In the genomic region with DNA sequence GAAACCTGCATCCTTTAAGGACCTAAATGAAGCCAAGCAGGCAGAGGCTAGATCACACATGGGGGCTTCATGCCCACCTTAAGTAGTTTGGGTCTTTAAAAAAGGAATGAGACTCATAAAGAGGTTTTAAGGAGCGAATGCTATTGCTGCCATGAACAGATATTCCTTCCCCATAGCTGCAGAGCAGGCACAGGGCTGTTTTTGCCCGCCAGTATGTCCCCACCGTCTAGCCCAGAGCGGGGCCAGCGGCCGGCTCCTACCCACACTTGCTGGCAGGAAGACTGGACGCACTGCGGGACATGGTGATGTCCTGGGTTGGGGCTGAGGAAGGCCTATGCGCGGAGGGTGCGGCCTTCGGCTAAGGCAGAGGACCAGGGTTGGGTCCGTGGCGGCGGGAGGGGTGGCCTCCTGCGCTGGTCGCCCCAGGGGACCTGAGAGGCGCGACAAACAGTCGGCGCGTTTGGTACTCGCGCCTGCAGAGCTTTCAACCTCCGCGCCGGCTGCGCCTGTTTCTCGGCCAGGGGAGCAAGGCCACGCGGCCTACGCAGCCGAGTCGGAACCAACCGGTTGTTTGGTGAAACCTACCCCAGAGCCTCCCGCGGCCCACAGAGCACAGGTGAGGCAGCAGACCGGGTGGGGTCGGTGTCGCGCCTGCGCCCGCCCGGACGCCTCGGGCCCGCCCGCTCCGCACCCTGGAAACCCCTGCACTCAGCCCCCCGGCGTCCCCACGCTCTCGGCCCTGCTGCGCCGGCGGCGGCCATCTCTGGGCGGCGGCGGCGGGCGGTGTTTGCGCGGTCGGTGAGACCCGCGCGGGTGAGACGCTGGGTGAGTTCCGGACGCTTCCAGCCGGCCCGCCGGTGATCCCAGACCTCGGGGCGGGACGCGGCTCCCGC, we compare ENCODE assay signal across 8 cellular contexts. TPM values are rescaled to one million over a fixed set of nuclear protein-coding genes. Genes with fewer than 3 reads are reported as not detected.
A peak's percentile ranks its signal among the peaks of the same experiment; 100 is the strongest.
DNase-seq lines count a peak whose midpoint lies in the region; ATAC-seq and TF ChIP-seq lines count a peak whose summit lies in the region.

A gene with protein sequence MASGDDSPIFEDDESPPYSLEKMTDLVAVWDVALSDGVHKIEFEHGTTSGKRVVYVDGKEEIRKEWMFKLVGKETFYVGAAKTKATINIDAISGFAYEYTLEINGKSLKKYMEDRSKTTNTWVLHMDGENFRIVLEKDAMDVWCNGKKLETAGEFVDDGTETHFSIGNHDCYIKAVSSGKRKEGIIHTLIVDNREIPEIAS (plus strand): TSS at position 450 of the 893 bp plus-strand sequence. CDS start 10,956 bp downstream, outside the sequence.

- peaks cover 14% of the 10 kb centered on the region for H3K4me1 ChIP-seq in CD4-positive, CD25-positive, alpha-beta regulatory T cell (ENCODE audit: control insufficient read depth, insufficient read depth, low read length, poor library complexity, severe bottlenecking)
- H3K4me1 ChIP-seq in mucosa of stomach (ENCODE audit: control insufficient read depth, insufficient read depth, low read length), result peaks cover 6% of the 10 kb centered on the region

- H3K9ac ChIP-seq in mucosa of stomach (ENCODE audit: low read length), result peak within 1 kb of the TSS; percentile 94

- H3K27ac ChIP-seq in CD4-positive, CD25-positive, alpha-beta regulatory T cell (ENCODE audit: insufficient read depth, low read length, poor library complexity, severe bottlenecking), result peak within 1 kb of the TSS; percentile 70

- no peaks in the 10 kb centered on the region for H3K36me3 Mint-ChIP-seq in CD4-positive, CD25-positive, alpha-beta regulatory T cell

- TF ChIP-seq POLR2A in GM19193 (IDR thresholded peaks at IDR 0.05; ENCODE audit: extremely low read depth, insufficient read depth, insufficient read length), result peak; percentile 79
- TF ChIP-seq POLR2A in erythroblast (IDR thresholded peaks at IDR 0.05; ENCODE audit: low read length), result no peak

- DNase-seq in CD4-positive, CD25-positive, alpha-beta regulatory T cell, result peak; percentile 50 to 78 (median 75)
- peak; percentile 33 for DNase-seq in NCI-H82 treated with DMSO at 0.1 percent for 48 hours (lab: John Stamatoyannopoulos, UW; ENCODE audit: unreplicated experiment)
- peak; percentile 61 for DNase-seq in activated T-cell treated with anti-CD3 and anti-CD28 coated beads for 48 hours (ENCODE audit: low read depth)
- DNase-seq in erythroblast (lab: John Stamatoyannopoulos, UW), result peak; percentile 78
- peak; percentile 77 for DNase-seq in stimulated activated CD8-positive, alpha-beta memory T cell treated with anti-CD3 and anti-CD28 coated beads, Interleukin-4, amount 100 ng/mL, for 48 hours

- H3K27me3 Mint-ChIP-seq in CD4-positive, CD25-positive, alpha-beta regulatory T cell, result peaks cover 6% of the 10 kb centered on the region

- H3K4me3 ChIP-seq in CD4-positive, CD25-positive, alpha-beta regulatory T cell (ENCODE audit: low read depth, low read length), result peak within 1 kb of the TSS; percentile 88
- peak within 1 kb of the TSS; percentile 66 for H3K4me3 ChIP-seq in mucosa of stomach (ENCODE audit: low read length)

- peak within 1 kb of the TSS; percentile 86 to 96 (median 92) for H3K4me3 Mint-ChIP-seq in CD4-positive, CD25-positive, alpha-beta regulatory T cell

- no peaks in the 10 kb centered on the region for H3K36me3 ChIP-seq in CD4-positive, CD25-positive, alpha-beta regulatory T cell (ENCODE audit: control insufficient read depth, insufficient read depth, low read length)
- no peaks in the 10 kb centered on the region for H3K36me3 ChIP-seq in mucosa of stomach (ENCODE audit: control insufficient read depth, insufficient read depth, low read length)

- H3K27me3 ChIP-seq in CD4-positive, CD25-positive, alpha-beta regulatory T cell (ENCODE audit: control insufficient read depth, insufficient read depth, low read length), result no peaks in the 10 kb centered on the region
- H3K27me3 ChIP-seq in mucosa of stomach (ENCODE audit: control insufficient read depth, insufficient read depth, low read length), result no peaks in the 10 kb centered on the region

- no peaks in the 10 kb centered on the region for H3K9me3 ChIP-seq in CD4-positive, CD25-positive, alpha-beta regulatory T cell (ENCODE audit: control insufficient read depth in 2 of 2, low read length in 2 of 2)
- H3K9me3 ChIP-seq in mucosa of stomach (ENCODE audit: control insufficient read depth, low read length), result no peaks in the 10 kb centered on the region

- H3K27ac Mint-ChIP-seq in CD4-positive, CD25-positive, alpha-beta regulatory T cell, result peak within 1 kb of the TSS; percentile 94 to 100 (median 96)

- ATAC-seq in CD4-positive, CD25-positive, alpha-beta regulatory T cell (ENCODE audit: low read depth in 2 of 2), result peak; percentile 74 to 78
- ATAC-seq in HG03354 (IDR thresholded peaks at IDR 0.05; ENCODE audit: poor library complexity, severe bottlenecking, unreplicated experiment), result peak; percentile 77

- H3K4me1 Mint-ChIP-seq in CD4-positive, CD25-positive, alpha-beta regulatory T cell, result peaks cover 6 to 16% (median 11%) of the 10 kb centered on the region in 4 donors

- H3K9me3 Mint-ChIP-seq in CD4-positive, CD25-positive, alpha-beta regulatory T cell, result peaks cover 0 to 9% (median 0%) of the 10 kb centered on the region in 7 donors

RNA-seq across cellular contexts. Expression of the gene that starts here (rescaled TPM):
- total RNA-seq in CD4-positive, CD25-positive, alpha-beta regulatory T cell, result 1.7 TPM
- polyA plus RNA-seq in CD4-positive, CD25-positive, alpha-beta regulatory T cell, result 1 to 10 TPM; 5.4 to 9.7 (median 8.5) TPM

Comparison
In these comparisons a context has a peak if more than half of its experiments do, and no peak if none do; other contexts are left out.
1. Peak in every context shown above with its lines: DNase-seq, ATAC-seq, H3K4me3 ChIP-seq and H3K27ac ChIP-seq.